1 cellular context compared by ENCODE assay signal in genomic region chr1:59570524-59570923, GRCh38.
TF ChIP-seq lines count a peak whose summit lies in the region.

No MANE protein-coding gene starts in this region.

TF ChIP-seq in GM23338, 12 proteins besides CTCF, POLR2A, EP300 and RAD21 (continued from another document):
- TF ChIP-seq ZNF462 (CRISPR knock-in tag; IDR thresholded peaks at IDR 0.05) (no peak), EZH2phosphoT487 (IDR thresholded peaks at IDR 0.05; ENCODE audit: unreplicated experiment) (no peak)
